8 cellular contexts compared by ENCODE assay signal in the genomic region with DNA sequence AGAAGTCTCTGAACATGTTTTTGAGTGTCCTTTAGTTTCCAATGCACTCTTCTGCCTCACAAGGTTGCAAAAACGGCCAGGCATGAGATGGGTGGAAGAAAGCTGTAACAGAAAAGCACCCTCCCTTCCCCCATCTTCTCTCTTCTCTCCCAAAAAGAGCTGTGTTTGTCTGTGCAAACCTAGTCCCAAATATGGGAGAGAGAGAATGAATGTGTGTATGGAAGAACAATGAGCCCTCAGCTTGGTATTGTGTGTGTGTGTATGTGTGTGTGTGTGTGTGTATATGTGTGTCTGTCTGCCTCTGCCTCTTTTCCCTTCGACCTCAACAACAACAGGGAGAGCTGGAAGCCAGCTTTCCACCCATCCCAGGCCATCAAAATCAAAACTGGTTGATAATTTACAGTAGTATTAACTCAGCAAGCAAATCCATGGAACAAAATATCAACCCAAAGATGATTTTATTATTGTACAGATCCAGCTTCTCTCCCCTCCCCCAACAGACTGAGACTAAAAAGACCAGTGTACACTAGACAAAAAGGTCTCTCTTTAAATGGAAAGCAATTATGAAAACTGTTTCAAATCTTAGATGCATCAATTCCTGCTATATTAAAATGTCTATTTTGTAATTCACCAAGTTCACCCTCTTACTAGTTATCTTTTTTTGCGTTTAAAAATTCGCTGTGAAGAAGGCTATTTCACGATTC. TPM values are rescaled to one million over a fixed set of nuclear protein-coding genes. Genes with fewer than 3 reads are reported as not detected.
A peak's percentile ranks its signal among the peaks of the same experiment; 100 is the strongest.
DNase-seq lines count a peak whose midpoint lies in the region; ATAC-seq and TF ChIP-seq lines count a peak whose summit lies in the region.

No MANE protein-coding gene starts in this region.

- in situ Hi-C loops in KBM-7 (cut with MboI; ENCODE audit: low pct_unique_long_range_greater_than_20kb, low sequenced_read_pairs): no loop called here

- 22% methylated on average over 5 of the region's 5 CpGs for WGBS in smooth muscle cell (ENCODE audit: low lambda C conversion rate)

- POLR2A ChIA-PET in CD8-positive, alpha-beta T cell (lab: Charles Lee): interaction anchor here (1.0 kb wide), 1 partner anchor 63 kb away, joined by 3 read pairs; the partner anchor contains the start of gene ENO1

- H3K9me3 ChIP-seq in CD8-positive, alpha-beta T cell (ENCODE audit: low read length): no peaks in the 10 kb centered on the region
- H3K9me3 ChIP-seq in iPS-18c (ENCODE audit: control insufficient read depth, insufficient read depth, low read length) (no peaks in the 10 kb centered on the region), smooth muscle cell (replicated peaks; ENCODE audit: low read depth) (no peaks in the 10 kb centered on the region)

- intact Hi-C loops in CD8-positive, alpha-beta T cell (cut with DNase I, micrococcal nuclease): loop anchor here (2.0 to 5.0 kb wide), 6 partner anchors 63 to 853 kb away; partner anchors contain the start of genes ENO1 (in 1 of the 2) and PARK7 (in 1 of the 2)

- no peak overlapping the region for H3K27ac ChIP-seq in CD8-positive, alpha-beta T cell (ENCODE audit: low read depth, low read length)
- H3K27ac ChIP-seq in smooth muscle cell (ENCODE audit: low read depth): peak overlapping the region; percentile 90

- no peaks in the 10 kb centered on the region for H3K27me3 ChIP-seq in CD8-positive, alpha-beta T cell (ENCODE audit: insufficient read depth, low read length)
- no peaks in the 10 kb centered on the region for H3K27me3 ChIP-seq in smooth muscle cell (ENCODE audit: low read depth)

- H2AFZ ChIP-seq in smooth muscle cell (ENCODE audit: low read depth): peak overlapping the region; percentile 2

- H3K27ac Mint-ChIP-seq in CD8-positive, alpha-beta T cell: peak overlapping the region; percentile 90
- peak overlapping the region; percentile 92 for H3K27ac Mint-ChIP-seq in activated naive CD8-positive, alpha-beta T cell treated with anti-CD3 and anti-CD28 coated beads for 36 hours

- H3K9ac ChIP-seq in smooth muscle cell (ENCODE audit: low read depth): peak overlapping the region; percentile 96

- H3K27me3 Mint-ChIP-seq in CD8-positive, alpha-beta T cell (ENCODE audit: low read depth): no peaks in the 10 kb centered on the region
- H3K27me3 Mint-ChIP-seq in activated naive CD8-positive, alpha-beta T cell treated with anti-CD3 and anti-CD28 coated beads for 36 hours: no peaks in the 10 kb centered on the region

- peak overlapping the region; percentile 89 for H3K4me2 ChIP-seq in smooth muscle cell

- H4K20me1 ChIP-seq in smooth muscle cell (ENCODE audit: low read depth): peaks cover 45% of the 10 kb centered on the region

- CTCF ChIA-PET in CD8-positive, alpha-beta T cell (lab: Charles Lee): interaction anchor here (0.9 to 3.4 kb wide), 3 partner anchors 33 to 255 kb away, joined by 3 to 14 read pairs (median 3); no protein-coding TSS in a partner anchor

- peaks cover 24% of the 10 kb centered on the region for H3K4me1 ChIP-seq in CD8-positive, alpha-beta T cell (ENCODE audit: insufficient read depth, low read length)
- H3K4me1 ChIP-seq in smooth muscle cell (ENCODE audit: low read depth): peaks cover 25% of the 10 kb centered on the region

- H3K4me1 Mint-ChIP-seq in CD8-positive, alpha-beta T cell (ENCODE audit: low read depth): peaks cover 51% of the 10 kb centered on the region
- H3K4me1 Mint-ChIP-seq in activated naive CD8-positive, alpha-beta T cell treated with anti-CD3 and anti-CD28 coated beads for 36 hours: peaks cover 43% of the 10 kb centered on the region

- no peaks in the 10 kb centered on the region for H3K9me3 Mint-ChIP-seq in CD8-positive, alpha-beta T cell
- no peaks in the 10 kb centered on the region for H3K9me3 Mint-ChIP-seq in activated naive CD8-positive, alpha-beta T cell treated with anti-CD3 and anti-CD28 coated beads for 36 hours

- no peak for TF ChIP-seq CTCF in CD8-positive, alpha-beta T cell (IDR thresholded peaks at IDR 0.05)
- TF ChIP-seq CTCF in smooth muscle cell (IDR thresholded peaks at IDR 0.05; ENCODE audit: borderline replicate concordance, insufficient read depth, poor library complexity, severe bottlenecking): no peak

- H3K4me3 ChIP-seq in CD8-positive, alpha-beta T cell (ENCODE audit: low read depth, low read length): no peak overlapping the region
- H3K4me3 ChIP-seq in iPS-18c (ENCODE audit: insufficient read depth, low read depth, low read length) (peak overlapping the region; percentile 34; the same call in 1 of the 2 replicates), smooth muscle cell (peak overlapping the region; percentile 99)

- H3K36me3 ChIP-seq in CD8-positive, alpha-beta T cell (ENCODE audit: insufficient read depth, low read length): no peaks in the 10 kb centered on the region
- H3K36me3 ChIP-seq in smooth muscle cell (ENCODE audit: low read depth): no peaks in the 10 kb centered on the region

- peaks cover 66% of the 10 kb centered on the region for H3K79me2 ChIP-seq in smooth muscle cell (ENCODE audit: low read depth)

- H3K36me3 Mint-ChIP-seq in CD8-positive, alpha-beta T cell: peaks cover 6% of the 10 kb centered on the region
- no peaks in the 10 kb centered on the region for H3K36me3 Mint-ChIP-seq in activated naive CD8-positive, alpha-beta T cell treated with anti-CD3 and anti-CD28 coated beads for 36 hours

- ATAC-seq in CD8-positive, alpha-beta T cell: no peak
- ATAC-seq in GM18498 (IDR thresholded peaks at IDR 0.05; ENCODE audit: unreplicated experiment) (no peak), left lobe of liver (no peak), GM21717 (IDR thresholded peaks at IDR 0.05; ENCODE audit: unreplicated experiment) (no peak)

- peaks cover 23% of the 10 kb centered on the region for H3F3A ChIP-seq in smooth muscle cell (ENCODE audit: low read depth)

- DNase-seq in CD8-positive, alpha-beta T cell: no peak
- DNase-seq in KBM-7 (peak; percentile 51), smooth muscle cell (lab: John Stamatoyannopoulos, UW; ENCODE audit: unreplicated experiment) (no peak), left lobe of liver (ENCODE audit: low spot score) (no peak)
- DNase-seq in activated naive CD8-positive, alpha-beta T cell treated with anti-CD3 and anti-CD28 coated beads for 36 hours: no peak

- H3K4me3 Mint-ChIP-seq in CD8-positive, alpha-beta T cell: peak overlapping the region; percentile 87
- peak overlapping the region; percentile 91 for H3K4me3 Mint-ChIP-seq in activated naive CD8-positive, alpha-beta T cell treated with anti-CD3 and anti-CD28 coated beads for 36 hours

RNA-seq across cellular contexts. Expression of gene RERE, which starts 1.7 kb away (rescaled TPM):
- total RNA-seq in CD8-positive, alpha-beta T cell: 10 to 100 TPM; 62.8 to 68.4 TPM
- 10 to 100 TPM; 36.8 to 39.6 TPM for total RNA-seq in activated naive CD8-positive, alpha-beta T cell treated with anti-CD3 and anti-CD28 coated beads for 36 hours
- 59.2 and 64.0 TPM in 2 replicates for total RNA-seq in smooth muscle cell
- polyA plus RNA-seq in smooth muscle cell: 45.6 and 70.7 TPM in 2 replicates
- total RNA-seq in left lobe of liver: 30.9 TPM
